In the genomic region with DNA sequence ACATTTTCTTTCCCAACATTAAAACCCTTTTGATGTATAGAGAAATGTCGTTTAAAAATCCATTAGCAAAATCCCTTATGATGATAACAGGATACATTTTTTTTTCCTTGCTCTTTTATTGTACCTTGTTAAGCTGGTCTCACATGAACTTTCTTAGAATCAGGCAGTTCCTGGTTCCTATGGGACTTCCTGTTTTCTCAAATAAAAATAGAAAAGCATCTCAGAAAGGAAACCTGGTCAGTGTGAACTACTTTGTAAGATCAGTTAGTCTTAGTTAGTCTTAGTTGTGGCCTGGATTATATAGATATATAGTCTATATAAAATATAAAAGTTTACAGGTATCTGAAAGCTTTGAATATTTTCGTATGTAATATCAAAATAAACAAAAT, we compare ENCODE assay signal across 10 cellular contexts.
A peak's percentile ranks its signal among the peaks of the same experiment; 100 is the strongest.
DNase-seq lines count a peak whose midpoint lies in the region; ATAC-seq and TF ChIP-seq lines count a peak whose summit lies in the region.
"Had no signal": no experiment of that assay in that cellular context is flagged by ENCODE, and none has a peak within 500 bp of the region (broad histone marks: within the 10 kb centered on the region; RNA-seq: fewer than 3 reads in every experiment).

No MANE protein-coding gene starts in this region.

- CTCF ChIA-PET in RWPE1 (lab: Yijun Ruan, JAX), result interaction anchor here (0.5 kb wide), 1 partner anchor 56 kb away, joined by 4 read pairs; no protein-coding TSS in a partner anchor

- peak; percentile 28 for DNase-seq in LNCaP clone FGC (ENCODE audit: low read depth)
- DNase-seq in germinal center (ENCODE audit: low spot score), result peak; percentile 9
- no peak for DNase-seq in erythroblast (lab: John Stamatoyannopoulos, UW)
- DNase-seq in NCI-H2227 (lab: John Stamatoyannopoulos, UW; ENCODE audit: unreplicated experiment), result no peak
- no peak for DNase-seq in RWPE1 (ENCODE audit: low spot score)
- DNase-seq: H9 had no signal

- TF ChIP-seq POLR2A in GM18505 (IDR thresholded peaks at IDR 0.05; ENCODE audit: borderline replicate concordance, extremely low read depth, insufficient read depth, insufficient read length), result no peak
- TF ChIP-seq POLR2A in erythroblast (IDR thresholded peaks at IDR 0.05; ENCODE audit: low read length), result no peak

- POLR2A ChIA-PET in RWPE1 (lab: Yijun Ruan, JAX; ENCODE audit: low non-redundant PET), result no interaction called here

- TF ChIP-seq CTCF in LNCaP clone FGC (IDR thresholded peaks at IDR 0.05; ENCODE audit: control insufficient read depth, extremely low read depth, insufficient read depth) (no peak), RWPE1 (conservative IDR thresholded peaks at IDR 0.05; ENCODE audit: low read depth) (no peak)

- H3K4me3 ChIP-seq in LNCaP clone FGC (ENCODE audit: low read depth, low read length), result no peak overlapping the region

- ATAC-seq in GM18505 (IDR thresholded peaks at IDR 0.05; ENCODE audit: unreplicated experiment), result peak; percentile 75
- peak; percentile 89 for ATAC-seq in GM21717 (IDR thresholded peaks at IDR 0.05; ENCODE audit: unreplicated experiment)
- ATAC-seq in GM19397 (IDR thresholded peaks at IDR 0.05; ENCODE audit: unreplicated experiment), result no peak
- ATAC-seq: activated CD4-positive, CD25-positive, alpha-beta regulatory T cell treated with anti-CD3 and anti-CD28 coated beads, Interleukin-2, amount 50 U/mL, for 24 hours had no signal

- no peak overlapping the region for H3K27ac ChIP-seq in RWPE1

Comparison
In these comparisons a context has a peak if more than half of its experiments do, and no peak if none do; other contexts are left out.
1. DNase-seq: peak in LNCaP clone FGC (single experiment) and germinal center (single experiment); none in erythroblast (0 of 2), NCI-H2227 (single experiment) and RWPE1 (single experiment).